ENCODE assay signal across 8 cellular contexts in genomic region chr17:40110457-40110856, GRCh38. TPM values are rescaled to one million over a fixed set of nuclear protein-coding genes. Genes with fewer than 3 reads are reported as not detected.
DNase-seq lines count a peak whose midpoint lies in the region; ATAC-seq and TF ChIP-seq lines count a peak whose summit lies in the region.

No MANE protein-coding gene starts in this region.

- H3K4me1 ChIP-seq in body of pancreas (peaks cover 82% of the 10 kb centered on the region), lower lobe of right lung (peaks cover 86% of the 10 kb centered on the region)

- no peak overlapping the region for H3K4me3 Mint-ChIP-seq in activated CD4-positive, alpha-beta T cell treated with anti-CD3 and anti-CD28 coated beads, Interleukin-2, amount 10 ng/mL, durations not matched to agents 24 days and 14 days

- H3K27ac ChIP-seq in body of pancreas (peak overlapping the region; percentile 85 to 98 (median 93)), lower lobe of right lung (peak overlapping the region; percentile 90), substantia nigra (ENCODE audit: low read depth, low read length, poor library complexity, severe bottlenecking) (peak overlapping the region; percentile 74)

- ATAC-seq in body of pancreas, result no peak
- ATAC-seq in lower lobe of right lung, result no peak
- no peak for ATAC-seq in GM18858 (IDR thresholded peaks at IDR 0.05; ENCODE audit: unreplicated experiment)

- H3K4me3 ChIP-seq in body of pancreas (no peak overlapping the region), lower lobe of right lung (peak overlapping the region; percentile 22)

- H3K27me3 Mint-ChIP-seq in activated CD4-positive, alpha-beta T cell treated with anti-CD3 and anti-CD28 coated beads, Interleukin-2, amount 10 ng/mL, durations not matched to agents 24 days and 14 days, result no peaks in the 10 kb centered on the region

- H3K27ac Mint-ChIP-seq in activated CD4-positive, alpha-beta T cell treated with anti-CD3 and anti-CD28 coated beads, Interleukin-2, amount 10 ng/mL, durations not matched to agents 24 days and 14 days, result peak overlapping the region; percentile 81

- no peak for TF ChIP-seq POLR2A in body of pancreas (IDR thresholded peaks at IDR 0.05)

- H3K4me1 Mint-ChIP-seq in activated CD4-positive, alpha-beta T cell treated with anti-CD3 and anti-CD28 coated beads, Interleukin-2, amount 10 ng/mL, durations not matched to agents 24 days and 14 days, result peaks cover 70% of the 10 kb centered on the region

- H3K27me3 ChIP-seq in body of pancreas, result no peaks in the 10 kb centered on the region
- no peaks in the 10 kb centered on the region for H3K27me3 ChIP-seq in lower lobe of right lung (ENCODE audit: low read depth)

- H3K9me3 ChIP-seq in body of pancreas (no peaks in the 10 kb centered on the region), lower lobe of right lung (no peaks in the 10 kb centered on the region)

- no peak for TF ChIP-seq CTCF in body of pancreas (IDR thresholded peaks at IDR 0.05)
- no peak for TF ChIP-seq CTCF in lower lobe of right lung (IDR thresholded peaks at IDR 0.05)

- DNase-seq in activated CD4-positive, alpha-beta T cell treated with anti-CD3 and anti-CD28 coated beads, Interleukin-2, amount 10 ng/mL, durations not matched to agents 24 days and 14 days, result no peak
- DNase-seq in activated CD4-positive, alpha-beta T cell treated with anti-CD3 and anti-CD28 coated beads for 1 hour, result no peak
- DNase-seq in body of pancreas (peak in 2 of 4 donors; percentile 21 to 35), lower lobe of right lung (no peak), substantia nigra (lab: John Stamatoyannopoulos, UW) (peak in 2 of 49 donors; percentile 28 to 56), COLO668 (lab: John Stamatoyannopoulos, UW; ENCODE audit: unreplicated experiment) (no peak), hepatic stellate cell (ENCODE audit: low spot score) (no peak)

- H3K36me3 ChIP-seq in body of pancreas (replicated peaks in 1 of 2; ENCODE audit: insufficient read depth in 1 of 2, low read depth in 2 of 2), result no peaks in the 10 kb centered on the region
- no peaks in the 10 kb centered on the region for H3K36me3 ChIP-seq in lower lobe of right lung

- no peaks in the 10 kb centered on the region for H3K36me3 Mint-ChIP-seq in activated CD4-positive, alpha-beta T cell treated with anti-CD3 and anti-CD28 coated beads, Interleukin-2, amount 10 ng/mL, durations not matched to agents 24 days and 14 days (ENCODE audit: low read depth)

- 0 to 16% methylated on average over 1 of the region's 1 CpG for WGBS in body of pancreas, 2 donors

- H3K9me3 Mint-ChIP-seq in activated CD4-positive, alpha-beta T cell treated with anti-CD3 and anti-CD28 coated beads, Interleukin-2, amount 10 ng/mL, durations not matched to agents 24 days and 14 days, result no peaks in the 10 kb centered on the region

- intact Hi-C loops in activated CD4-positive, alpha-beta T cell treated with anti-CD3 and anti-CD28 coated beads, Interleukin-2, amount 10 ng/mL, durations not matched to agents 24 days and 14 days (cut with micrococcal nuclease), result loop anchor here (2.0 to 5.0 kb wide), 4 partner anchors 42 to 212 kb away; partner anchors contain the start of gene THRA
- intact Hi-C loops in body of pancreas (cut with DNase I) (no loop called here), lower lobe of right lung (cut with DNase I) (no loop called here)

RNA-seq across cellular contexts. Expression of gene NR1D1, which starts 10.1 kb away (rescaled TPM):
- total RNA-seq in activated CD4-positive, alpha-beta T cell treated with anti-CD3 and anti-CD28 coated beads, Interleukin-2, amount 10 ng/mL, durations not matched to agents 24 days and 14 days, result 7.9 and 8.2 TPM in 2 replicates
- 1 to 10 TPM; 2.3 to 5.9 TPM for total RNA-seq in body of pancreas
- total RNA-seq in lower lobe of right lung, result 20.1 TPM

RNA-seq across cellular contexts. Expression of gene MSL1, which starts 11.3 kb away (rescaled TPM):
- 92.7 and 98.5 TPM in 2 replicates for total RNA-seq in activated CD4-positive, alpha-beta T cell treated with anti-CD3 and anti-CD28 coated beads, Interleukin-2, amount 10 ng/mL, durations not matched to agents 24 days and 14 days
- total RNA-seq in body of pancreas (100 to 1,000 TPM in 1 of 2 donors, 10 to 100 TPM in 1; 75.5 to 157 TPM), lower lobe of right lung (97.7 TPM)

RNA-seq across cellular contexts. Expression of gene CASC3, which starts 29.9 kb away (rescaled TPM):
- total RNA-seq in activated CD4-positive, alpha-beta T cell treated with anti-CD3 and anti-CD28 coated beads, Interleukin-2, amount 10 ng/mL, durations not matched to agents 24 days and 14 days, result 108 and 109 TPM in 2 replicates
- total RNA-seq in body of pancreas (10 to 100 TPM; 51.7 to 59.4 TPM), lower lobe of right lung (101 TPM)

RNA-seq across cellular contexts. Expression of gene THRA, which starts 47.7 kb away (rescaled TPM):
- total RNA-seq in activated CD4-positive, alpha-beta T cell treated with anti-CD3 and anti-CD28 coated beads, Interleukin-2, amount 10 ng/mL, durations not matched to agents 24 days and 14 days, result 4.5 and 5.1 TPM in 2 replicates
- 10 to 100 TPM; 37.9 to 61.6 TPM for total RNA-seq in body of pancreas
- total RNA-seq in lower lobe of right lung, result 50.1 TPM

RNA-seq across cellular contexts. Expression of gene MED24, which starts 56.2 kb away (rescaled TPM):
- 118 and 122 TPM in 2 replicates for total RNA-seq in activated CD4-positive, alpha-beta T cell treated with anti-CD3 and anti-CD28 coated beads, Interleukin-2, amount 10 ng/mL, durations not matched to agents 24 days and 14 days
- total RNA-seq in body of pancreas, result 10 to 100 TPM; 34.9 to 38.7 TPM
- 59.6 TPM for total RNA-seq in lower lobe of right lung
